Comparison of ENCODE assay signal across 2 cellular contexts in the genomic region with DNA sequence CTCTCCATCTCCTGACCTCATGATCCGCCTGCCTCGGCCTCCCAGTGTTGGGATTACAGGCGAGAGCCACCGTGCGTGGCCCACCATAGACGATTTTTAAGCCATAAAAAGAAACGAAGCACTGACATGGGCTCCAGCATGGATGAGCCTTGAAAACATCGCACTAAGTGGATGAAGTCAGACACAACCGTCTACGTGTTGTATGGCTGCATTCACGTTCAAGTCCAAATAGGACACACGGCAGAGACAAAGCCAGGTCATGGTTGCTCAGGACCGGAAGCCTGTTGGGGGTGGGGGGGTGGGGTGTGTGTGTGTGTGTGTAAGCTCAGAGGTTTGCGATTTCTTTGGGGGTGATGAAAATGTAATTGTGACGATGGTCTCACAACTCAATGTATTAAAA.
TF ChIP-seq lines count a peak whose summit lies in the region.

No MANE protein-coding gene starts in this region.

TF ChIP-seq in HCT116, 20 proteins besides CTCF, POLR2A, EP300 and RAD21:
- no peak for TF ChIP-seq YY1 (IDR thresholded peaks at IDR 0.05; ENCODE audit: extremely low read depth, insufficient replicate concordance, low read depth, low read length)
- TF ChIP-seq JUND (IDR thresholded peaks at IDR 0.05): peak; percentile 1; the same call in 1 of the 2 replicates
- no peak for TF ChIP-seq EZH2phosphoT487 (IDR thresholded peaks at IDR 0.05; ENCODE audit: borderline replicate concordance)

TF ChIP-seq in endothelial cell of umbilical vein, 7 proteins besides CTCF, POLR2A, EP300 and RAD21:
- TF ChIP-seq, protein P1, sequence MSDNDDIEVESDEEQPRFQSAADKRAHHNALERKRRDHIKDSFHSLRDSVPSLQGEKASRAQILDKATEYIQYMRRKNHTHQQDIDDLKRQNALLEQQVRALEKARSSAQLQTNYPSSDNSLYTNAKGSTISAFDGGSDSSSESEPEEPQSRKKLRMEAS (IDR thresholded peaks at IDR 0.05; ENCODE audit: insufficient read depth, insufficient read length): no peak
- no peak for TF ChIP-seq MYC (IDR thresholded peaks at IDR 0.05; ENCODE audit: low read depth, low read length)
- TF ChIP-seq FOS (IDR thresholded peaks at IDR 0.05; ENCODE audit: borderline replicate concordance, insufficient read depth, low read length): no peak
- no peak for TF ChIP-seq GATA2 (IDR thresholded peaks at IDR 0.05; ENCODE audit: insufficient read depth, insufficient read length, low read depth, low read length)
- TF ChIP-seq EZH2 (IDR thresholded peaks at IDR 0.05; ENCODE audit: borderline replicate concordance, low read depth, low read length, severe bottlenecking): no peak
- TF ChIP-seq POLR2AphosphoS5 (IDR thresholded peaks at IDR 0.05; ENCODE audit: insufficient read depth, low read depth, low read length): no peak
- no peak for TF ChIP-seq JUN (IDR thresholded peaks at IDR 0.05; ENCODE audit: borderline replicate concordance, insufficient read depth, insufficient read length, low read depth)
